21 cellular contexts compared by ENCODE assay signal in genomic region chr3:150264560-150264959, GRCh38.
"Had no signal": no experiment of that assay in that cellular context is flagged by ENCODE, and none has a peak within 500 bp of the region (broad histone marks: within the 10 kb centered on the region; RNA-seq: fewer than 3 reads in every experiment).

No MANE protein-coding gene starts in this region.

- H3K27me3 Mint-ChIP-seq: progenitor cell of endocrine pancreas had no signal

- DNase-seq: caudate nucleus; colonic mucosa; dermis blood vessel endothelial cell; erythroblast; foreskin fibroblast; kidney; left cardiac atrium; left ventricle myocardium inferior; lower lobe of right lung; naive B cell; pancreas; right cardiac atrium; stimulated activated CD4-positive, alpha-beta T cell treated with anti-CD3 and anti-CD28 coated beads, Interleukin-4, amount 100 ng/mL, for 1 hour; stimulated activated naive CD8-positive, alpha-beta T cell treated with anti-CD3 and anti-CD28 coated beads, Interleukin-15, amount 100 ng/mL, for 72 hours; testis had no signal

- H3K36me3 Mint-ChIP-seq: memory B cell; naive B cell; stimulated activated memory B cell treated with anti-CD40 and anti-IgM and Interleukin-4, amounts not matched to agents 10 μg/mL and 1 μg/mL and 100 μg/mL, for 72 hours had no signal

- H3K9me3 Mint-ChIP-seq: memory B cell; naive B cell; neural crest cell; stimulated activated memory B cell treated with anti-CD40 and anti-IgM and Interleukin-4, amounts not matched to agents 10 μg/mL and 1 μg/mL and 100 μg/mL, for 72 hours; stimulated activated naive CD8-positive, alpha-beta T cell treated with anti-CD3 and anti-CD28 coated beads, Interleukin-15, amount 100 ng/mL, for 72 hours had no signal

- H3K36me3 ChIP-seq: colonic mucosa, left ventricle myocardium inferior, lower lobe of right lung, pancreas, tibial nerve had no signal

- H3K4me1 Mint-ChIP-seq: naive B cell; stimulated activated naive CD8-positive, alpha-beta T cell treated with anti-CD3 and anti-CD28 coated beads, Interleukin-15, amount 100 ng/mL, for 72 hours had no signal

- H3K27ac ChIP-seq: colonic mucosa, hepatocyte, left ventricle myocardium inferior, lower lobe of right lung, pancreas, testis, tibial nerve had no signal

- H3K27me3 ChIP-seq: colonic mucosa, hepatocyte, pancreas, testis, tibial nerve had no signal

- H3K27ac Mint-ChIP-seq: memory B cell; progenitor cell of endocrine pancreas; stimulated activated memory B cell treated with anti-CD40 and anti-IgM and Interleukin-4, amounts not matched to agents 10 μg/mL and 1 μg/mL and 100 μg/mL, for 72 hours; stimulated activated naive CD8-positive, alpha-beta T cell treated with anti-CD3 and anti-CD28 coated beads, Interleukin-15, amount 100 ng/mL, for 72 hours had no signal

- H3K9me3 ChIP-seq: colonic mucosa, left ventricle myocardium inferior, lower lobe of right lung, pancreas, testis, tibial nerve had no signal

- H3K4me3 ChIP-seq: colonic mucosa, hepatocyte, left ventricle myocardium inferior, lower lobe of right lung, pancreas, testis, tibial nerve had no signal

- H3K4me3 Mint-ChIP-seq: memory B cell; naive B cell; neural crest cell; stimulated activated memory B cell treated with anti-CD40 and anti-IgM and Interleukin-4, amounts not matched to agents 10 μg/mL and 1 μg/mL and 100 μg/mL, for 72 hours; stimulated activated naive CD8-positive, alpha-beta T cell treated with anti-CD3 and anti-CD28 coated beads, Interleukin-15, amount 100 ng/mL, for 72 hours had no signal

- H3K4me1 ChIP-seq: colonic mucosa, lower lobe of right lung, testis, tibial nerve had no signal

- H3K4me2 ChIP-seq: hepatocyte had no signal

- H2AFZ ChIP-seq: hepatocyte had no signal
